Comparison of ENCODE assay signal across 24 cellular contexts in the genomic region with DNA sequence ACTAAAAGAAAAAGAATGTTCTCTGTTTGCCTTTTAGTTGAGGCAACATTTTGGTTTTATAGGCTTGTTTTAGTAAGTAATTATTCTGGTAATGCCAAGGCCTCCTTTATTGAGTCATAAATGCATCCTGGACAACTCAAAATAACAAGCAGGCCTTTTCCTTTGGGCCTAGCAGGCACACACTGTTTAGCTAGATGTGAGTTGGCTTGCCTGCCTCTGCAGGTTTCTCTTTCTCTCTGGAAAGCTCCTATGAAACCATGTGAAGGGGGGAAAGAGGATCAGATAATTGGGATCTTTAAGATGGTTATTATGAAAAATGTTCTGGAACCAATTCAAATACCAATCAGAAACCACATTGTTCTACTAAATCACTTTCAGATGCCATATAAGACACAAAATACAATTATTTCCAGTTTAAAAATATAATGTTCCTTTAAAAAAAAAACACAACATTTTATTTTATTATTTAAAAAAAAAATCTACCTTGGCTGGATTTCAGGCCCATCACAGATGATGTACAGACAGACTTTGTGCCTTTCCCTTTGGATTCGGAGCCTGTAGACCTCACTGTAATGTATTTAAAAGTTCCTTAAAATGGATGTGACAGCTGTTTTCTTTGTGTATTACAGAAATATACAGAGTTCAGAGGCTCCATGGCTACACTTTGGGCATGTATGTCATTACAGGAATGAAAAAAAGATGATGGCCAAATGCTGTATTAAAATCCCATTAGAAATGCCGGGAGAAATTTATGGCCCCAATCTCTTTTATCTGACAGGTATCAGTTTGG.
DNase-seq lines count a peak whose midpoint lies in the region; ATAC-seq, FAIRE-seq and TF ChIP-seq lines count a peak whose summit lies in the region.
"Had no signal": no experiment of that assay in that cellular context is flagged by ENCODE, and none has a peak within 500 bp of the region (broad histone marks: within the 10 kb centered on the region; RNA-seq: fewer than 3 reads in every experiment).

No MANE protein-coding gene starts in this region.

- H3K36me3 Mint-ChIP-seq in activated T-cell treated with anti-CD3 and anti-CD28 coated beads, Interleukin-2, amount 50 U/mL, for 72 hours (ENCODE audit: insufficient read depth in 2 of 2) = peaks cover 0 to 2% of the 10 kb centered on the region in 2 donors
- H3K36me3 Mint-ChIP-seq: naive B cell; stimulated activated effector memory CD8-positive, alpha-beta T cell treated with anti-CD3 and anti-CD28 coated beads, Interleukin-12 subunit alpha, Interleukin-12 subunit beta, amount 100 ng/mL, for 72 hours; T-cell had no signal

- no peak overlapping the region for H3K27ac Mint-ChIP-seq in activated T-cell treated with anti-CD3 and anti-CD28 coated beads, Interleukin-2, amount 50 U/mL, for 72 hours
- H3K27ac Mint-ChIP-seq: activated T-cell treated with anti-CD3 and anti-CD28 coated beads, Interleukin-2, amount 50 U/mL, for 24 hours; H9; naive B cell; stimulated activated effector memory CD8-positive, alpha-beta T cell treated with anti-CD3 and anti-CD28 coated beads, Interleukin-12 subunit alpha, Interleukin-12 subunit beta, amount 100 ng/mL, for 72 hours; T-cell had no signal

- H3K4me1 ChIP-seq in tibial artery = peaks cover 5 to 26% (median 11%) of the 10 kb centered on the region in 4 donors
- H3K4me1 ChIP-seq in transverse colon = no peaks in the 10 kb centered on the region

- TF ChIP-seq EP300 in transverse colon (IDR thresholded peaks at IDR 0.05; ENCODE audit: low read depth) = no peak

- 81 to 100% methylated on average over 2 of the region's 2 CpGs for WGBS in transverse colon (ENCODE audit: low coverage in 1 of 2), 2 donors

- no peaks in the 10 kb centered on the region for H3K27me3 ChIP-seq in tibial artery
- no peaks in the 10 kb centered on the region for H3K27me3 ChIP-seq in transverse colon

- H3K9me3 Mint-ChIP-seq in activated T-cell treated with anti-CD3 and anti-CD28 coated beads, Interleukin-2, amount 50 U/mL, for 72 hours = peaks cover 4 to 8% of the 10 kb centered on the region in 2 donors
- H3K9me3 Mint-ChIP-seq: H9; stimulated activated effector memory CD8-positive, alpha-beta T cell treated with anti-CD3 and anti-CD28 coated beads, Interleukin-12 subunit alpha, Interleukin-12 subunit beta, amount 100 ng/mL, for 72 hours had no signal

- no peak for ATAC-seq in activated T-cell treated with anti-CD3 and anti-CD28 coated beads, Interleukin-2, amount 50 U/mL, for 72 hours (replicated peaks in 1 of 2)
- ATAC-seq: esophagus mucosa; GM12878; left cardiac atrium; Panc1; stimulated activated effector memory CD8-positive, alpha-beta T cell treated with anti-CD3 and anti-CD28 coated beads, Interleukin-12 subunit alpha, Interleukin-12 subunit beta, amount 100 ng/mL, for 72 hours; T-cell had no signal

- no peak for TF ChIP-seq POLR2A in transverse colon (IDR thresholded peaks at IDR 0.05)

- DNase-seq in EL (peak; percentile 4), RPMI7951 (ENCODE audit: low read depth) (peak; percentile 28), fibroblast of villous mesenchyme (ENCODE audit: low read depth) (peak; percentile 44), tibial artery (no peak), transverse colon (no peak), frontal cortex (ENCODE audit: low spot score in 2 of 2) (no peak)
- no peak for DNase-seq in activated T-cell treated with anti-CD3 and anti-CD28 coated beads, Interleukin-2, amount 50 U/mL, for 72 hours
- DNase-seq: activated naive CD4-positive, alpha-beta T cell treated with Interleukin-2 at 50 U/mL for 16 hours; activated T-cell treated with anti-CD3 and anti-CD28 coated beads, Interleukin-2, amount 50 U/mL, for 24 hours; H9; head of caudate nucleus; left cardiac atrium; mesendoderm; naive B cell; NCI-H1436 treated with DMSO at 0.1 percent for 48 hours; nucleus accumbens; SIG-M5; stimulated activated CD4-positive, alpha-beta T cell treated with anti-CD3 and anti-CD28 coated beads, Interleukin-2, amount 100 ng/mL, for 48 hours; T-cell had no signal

- no peak overlapping the region for H3K4me3 Mint-ChIP-seq in activated T-cell treated with anti-CD3 and anti-CD28 coated beads, Interleukin-2, amount 50 U/mL, for 72 hours
- H3K4me3 Mint-ChIP-seq: activated T-cell treated with anti-CD3 and anti-CD28 coated beads, Interleukin-2, amount 50 U/mL, for 24 hours; H9; naive B cell; stimulated activated effector memory CD8-positive, alpha-beta T cell treated with anti-CD3 and anti-CD28 coated beads, Interleukin-12 subunit alpha, Interleukin-12 subunit beta, amount 100 ng/mL, for 72 hours; T-cell had no signal

- H3K36me3 ChIP-seq in tibial artery (no peaks in the 10 kb centered on the region), transverse colon (no peaks in the 10 kb centered on the region)

- no peak overlapping the region for H3K4me3 ChIP-seq in fibroblast of villous mesenchyme (ENCODE audit: low read depth, low read length)
- H3K4me3 ChIP-seq in tibial artery = no peak overlapping the region
- H3K4me3 ChIP-seq in transverse colon = no peak overlapping the region
- H3K4me3 ChIP-seq: GM12878 had no signal

- in situ Hi-C loops in transverse colon (cut with MboI; ENCODE audit: low pct_ligation_motif_present in 1 of 4, low pct_unique_long_range_greater_than_20kb in 1 of 4, low sequenced_read_pairs in 3 of 4) = no loop called here

- H3K9me3 ChIP-seq in tibial artery = no peaks in the 10 kb centered on the region
- no peaks in the 10 kb centered on the region for H3K9me3 ChIP-seq in transverse colon

- no peaks in the 10 kb centered on the region for H3K4me1 Mint-ChIP-seq in activated T-cell treated with anti-CD3 and anti-CD28 coated beads, Interleukin-2, amount 50 U/mL, for 72 hours (ENCODE audit: low read depth)
- H3K4me1 Mint-ChIP-seq: H9; naive B cell; stimulated activated effector memory CD8-positive, alpha-beta T cell treated with anti-CD3 and anti-CD28 coated beads, Interleukin-12 subunit alpha, Interleukin-12 subunit beta, amount 100 ng/mL, for 72 hours; T-cell had no signal

- no peak for TF ChIP-seq CTCF in fibroblast of villous mesenchyme (IDR thresholded peaks at IDR 0.05; ENCODE audit: insufficient read depth, low read depth, low read length)
- TF ChIP-seq CTCF in tibial artery (IDR thresholded peaks at IDR 0.05) = no peak
- TF ChIP-seq CTCF in transverse colon (IDR thresholded peaks at IDR 0.05) = no peak

- no peak for FAIRE-seq in frontal cortex (lab: Jason Lieb, UNC)
- FAIRE-seq: GM12878 had no signal

- H3K27ac ChIP-seq in tibial artery (peak overlapping the region; percentile 41 to 67), transverse colon (no peak overlapping the region)
- H3K27ac ChIP-seq: KMS-11 had no signal

- peaks cover 11% of the 10 kb centered on the region for H3K27me3 Mint-ChIP-seq in activated T-cell treated with anti-CD3 and anti-CD28 coated beads, Interleukin-2, amount 50 U/mL, for 72 hours (ENCODE audit: low read depth)

- intact Hi-C loops in tibial artery (cut with DNase I; ENCODE audit: low total_unique reads) (no loop called here), transverse colon (cut with DNase I; ENCODE audit: low total_unique reads) (no loop called here)

Comparison
In these comparisons a context has a peak if more than half of its experiments do, and no peak if none do; other contexts are left out.
1. DNase-seq: peak in EL (single experiment), RPMI7951 (single experiment) and fibroblast of villous mesenchyme (single experiment); none in tibial artery (0 of 2), activated T-cell treated with anti-CD3 and anti-CD28 coated beads, Interleukin-2, amount 50 U/mL, for 72 hours (0 of 2), transverse colon (single experiment) and frontal cortex (0 of 2).
2. H3K27ac ChIP-seq: peak in tibial artery (2 of 2); none in transverse colon (0 of 4).